8 cellular contexts compared by ENCODE assay signal in the genomic region with DNA sequence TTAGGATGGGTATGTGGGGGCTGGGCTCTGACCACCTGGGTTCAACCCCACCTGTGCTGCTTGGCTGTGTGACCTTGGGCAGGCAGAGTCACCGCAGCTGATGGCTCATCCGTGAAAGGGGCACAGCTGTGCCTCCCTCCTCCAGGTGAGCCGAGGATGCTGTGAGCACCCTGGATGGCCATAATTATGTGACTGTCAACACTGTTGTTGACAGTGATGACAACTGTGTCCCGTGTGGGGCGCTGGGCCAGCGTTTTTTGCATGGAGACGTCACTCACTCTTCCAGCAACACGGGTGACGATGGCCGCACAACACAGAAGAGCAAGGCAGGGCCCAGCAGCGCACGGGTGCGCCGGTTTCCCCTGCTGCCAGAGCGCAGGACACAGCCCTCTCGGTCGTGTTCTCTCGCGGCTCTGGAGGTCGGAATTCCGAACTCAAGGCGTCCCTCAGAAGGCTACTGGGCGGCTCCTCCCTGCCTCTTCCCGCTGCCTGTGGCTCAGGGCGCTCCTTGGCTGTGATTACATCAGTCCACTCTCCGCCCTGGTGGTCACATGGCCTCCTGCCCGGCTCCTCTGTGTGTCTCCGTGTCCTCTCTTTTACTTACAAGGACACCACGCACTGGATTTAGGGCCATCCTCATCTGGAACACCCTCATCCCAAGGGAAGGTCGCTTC. TPM values are rescaled to one million over a fixed set of nuclear protein-coding genes. Genes with fewer than 3 reads are reported as not detected.
DNase-seq lines count a peak whose midpoint lies in the region; ATAC-seq and TF ChIP-seq lines count a peak whose summit lies in the region.

No MANE protein-coding gene starts in this region.

- no peaks in the 10 kb centered on the region for H3K79me2 ChIP-seq in neural progenitor cell (ENCODE audit: low read depth)

- no peaks in the 10 kb centered on the region for H3K9me3 Mint-ChIP-seq in effector memory CD8-positive, alpha-beta T cell
- no peaks in the 10 kb centered on the region for H3K9me3 Mint-ChIP-seq in neural progenitor cell

- peak overlapping the region; percentile 95 to 96 for H3K27ac Mint-ChIP-seq in effector memory CD8-positive, alpha-beta T cell
- H3K27ac Mint-ChIP-seq in neural progenitor cell = peak overlapping the region; percentile 60

- peak in 3 of 5 experiments; percentile 18 to 51 (median 20) for DNase-seq in T-helper 2 cell
- DNase-seq in effector memory CD8-positive, alpha-beta T cell = peak in 1 of 3 experiments; percentile 32
- DNase-seq in neural progenitor cell (ENCODE audit: low spot score) = peak; percentile 18
- no peak for DNase-seq in GM10266 (ENCODE audit: extremely low spot score)
- DNase-seq in NCI-H1694 (lab: John Stamatoyannopoulos, UW) = no peak

- TF ChIP-seq CTCF in GM12872 (IDR thresholded peaks at IDR 0.05; ENCODE audit: insufficient read depth, low read depth, low read length) = 0 out of 3 replicates have a peak, but pooled peaks have one; percentile 20
- TF ChIP-seq CTCF in neural progenitor cell (IDR thresholded peaks at IDR 0.05) = no peak
- no peak for TF ChIP-seq CTCF in GM10266 (IDR thresholded peaks at IDR 0.05; ENCODE audit: control insufficient read depth, insufficient read depth, low read depth, missing control alignments)

- H2AFZ ChIP-seq in neural progenitor cell (replicated peaks) = no peak overlapping the region

- no peaks in the 10 kb centered on the region for H3K4me1 ChIP-seq in neural progenitor cell

- H3K4me3 Mint-ChIP-seq in effector memory CD8-positive, alpha-beta T cell = peak overlapping the region; percentile 92
- no peak overlapping the region for H3K4me3 Mint-ChIP-seq in neural progenitor cell

- no peak overlapping the region for H3K4me3 ChIP-seq in neural progenitor cell

- H4K20me1 ChIP-seq in neural progenitor cell (ENCODE audit: low read depth) = no peaks in the 10 kb centered on the region

- H3K27me3 Mint-ChIP-seq in effector memory CD8-positive, alpha-beta T cell = peaks cover 0 to 13% of the 10 kb centered on the region in 2 donors
- peaks cover 3% of the 10 kb centered on the region for H3K27me3 Mint-ChIP-seq in neural progenitor cell (ENCODE audit: insufficient read depth, low read depth)

- H3K4me1 Mint-ChIP-seq in effector memory CD8-positive, alpha-beta T cell (ENCODE audit: low read depth in 2 of 2) = peaks cover 32 to 45% of the 10 kb centered on the region in 2 donors
- H3K4me1 Mint-ChIP-seq in neural progenitor cell = peaks cover 17% of the 10 kb centered on the region

- peaks cover 25% of the 10 kb centered on the region for H3K36me3 Mint-ChIP-seq in effector memory CD8-positive, alpha-beta T cell (ENCODE audit: insufficient read depth)
- H3K36me3 Mint-ChIP-seq in neural progenitor cell = no peaks in the 10 kb centered on the region

- H3K4me2 ChIP-seq in neural progenitor cell = no peak overlapping the region

- H3K9me3 ChIP-seq in neural progenitor cell (ENCODE audit: low read depth) = no peaks in the 10 kb centered on the region

- H3K9ac ChIP-seq in neural progenitor cell = no peak overlapping the region

- no peaks in the 10 kb centered on the region for H3F3A ChIP-seq in neural progenitor cell (ENCODE audit: low read depth)

- no peak overlapping the region for H3K27ac ChIP-seq in neural progenitor cell

- no peaks in the 10 kb centered on the region for H3K36me3 ChIP-seq in neural progenitor cell

- H3K27me3 ChIP-seq in neural progenitor cell = no peaks in the 10 kb centered on the region

- peak; percentile 20 for ATAC-seq in effector memory CD8-positive, alpha-beta T cell (replicated peaks)
- ATAC-seq in HG03025 (IDR thresholded peaks at IDR 0.05; ENCODE audit: low FRiP score, unreplicated experiment) = no peak
- no peak for ATAC-seq in GM21381 (IDR thresholded peaks at IDR 0.05; ENCODE audit: unreplicated experiment)

RNA-seq across cellular contexts. Expression of gene SH3TC1, which starts 1.3 kb away (rescaled TPM):
- 0.22 and 0.25 TPM in 2 replicates for total RNA-seq in neural progenitor cell (ENCODE audit: low replicate concordance)

RNA-seq across cellular contexts. Expression of gene ABLIM2, which starts 41.8 kb away (rescaled TPM):
- total RNA-seq in neural progenitor cell (ENCODE audit: low replicate concordance) = 0.24 and 1.2 TPM in 2 replicates

Comparison
In these comparisons a context has a peak if more than half of its experiments do, and no peak if none do; other contexts are left out.
1. DNase-seq: peak in T-helper 2 cell (3 of 5) and neural progenitor cell (single experiment); none in GM10266 (single experiment) and NCI-H1694 (single experiment).